21 cellular contexts compared by ENCODE assay signal in genomic region chr6:91243436-91243835, GRCh38.
"Had no signal": no experiment of that assay in that cellular context is flagged by ENCODE, and none has a peak within 500 bp of the region (broad histone marks: within the 10 kb centered on the region; RNA-seq: fewer than 3 reads in every experiment).

No MANE protein-coding gene starts in this region.

- H3K27ac ChIP-seq: colonic mucosa, epithelial cell of prostate, esophagus squamous epithelium, gastroesophageal sphincter, heart left ventricle, hepatocyte, left lung, lower lobe of right lung had no signal

- H3K36me3 ChIP-seq: colonic mucosa, esophagus squamous epithelium, gastroesophageal sphincter, heart left ventricle, left lung, lower lobe of right lung had no signal

- H3K9me3 ChIP-seq: colonic mucosa, esophagus squamous epithelium, gastroesophageal sphincter, heart left ventricle, left lung, lower lobe of right lung, mucosa of descending colon had no signal

- H3K27me3 ChIP-seq: colonic mucosa, esophagus squamous epithelium, gastroesophageal sphincter, heart left ventricle, hepatocyte, left lung had no signal

- H3K4me3 ChIP-seq: colonic mucosa, esophagus squamous epithelium, gastroesophageal sphincter, heart left ventricle, hepatocyte, left lung, lower lobe of right lung, mucosa of descending colon had no signal

- DNase-seq: colonic mucosa; cortex of kidney; effector CD8-positive, alpha-beta T cell; effector memory CD8-positive, alpha-beta T cell; endodermal cell; erythroblast; esophagus squamous epithelium; foreskin fibroblast; foreskin melanocyte; heart left ventricle; left cardiac atrium; left lung; left ventricle myocardium superior; lower lobe of right lung; mesenchymal stem cell; mucosa of descending colon; naive B cell; naive thymus-derived CD8-positive, alpha-beta T cell had no signal

- H3K4me1 ChIP-seq: colonic mucosa, esophagus squamous epithelium, gastroesophageal sphincter, heart left ventricle, left lung, lower lobe of right lung had no signal
